Comparison of ENCODE assay signal across 1 cellular context in the genomic region with DNA sequence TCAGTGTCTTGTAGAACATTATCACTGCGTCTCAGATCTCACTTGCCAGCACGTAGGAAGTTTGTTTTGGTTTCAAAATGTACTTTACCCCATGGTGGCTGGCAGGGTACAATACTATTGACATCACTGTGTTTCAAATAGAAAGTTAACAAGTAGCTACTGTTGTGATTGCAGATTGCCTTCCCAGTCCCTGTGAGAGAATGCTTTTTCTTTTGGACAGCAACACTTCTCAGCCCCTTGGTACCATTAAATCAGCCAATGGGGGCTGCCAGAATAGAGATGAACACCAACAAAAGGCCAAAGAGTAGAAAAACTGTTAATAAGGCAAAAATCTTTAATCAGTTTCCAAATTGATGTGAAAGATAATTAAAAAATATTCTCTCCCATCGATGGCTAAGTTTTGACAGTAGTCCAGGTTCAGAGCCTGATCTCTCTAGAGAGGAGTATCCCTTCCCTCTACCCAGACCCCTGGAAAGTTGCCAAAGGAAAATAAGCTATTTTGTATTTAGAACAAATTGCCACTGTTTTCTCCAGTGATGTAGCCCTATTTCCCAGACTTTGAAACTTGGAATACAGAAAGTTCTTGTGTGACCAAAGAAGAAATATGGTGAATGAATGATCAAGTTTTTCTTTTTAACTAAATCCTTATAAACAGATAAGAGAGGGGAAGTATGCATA.
A peak's percentile ranks its signal among the peaks of the same experiment; 100 is the strongest.
TF ChIP-seq lines count a peak whose summit lies in the region.

No MANE protein-coding gene starts in this region.

TF ChIP-seq in HepG2, 621 proteins besides CTCF, POLR2A, EP300 and RAD21 (continued from another document):
- TF ChIP-seq, protein P1, sequence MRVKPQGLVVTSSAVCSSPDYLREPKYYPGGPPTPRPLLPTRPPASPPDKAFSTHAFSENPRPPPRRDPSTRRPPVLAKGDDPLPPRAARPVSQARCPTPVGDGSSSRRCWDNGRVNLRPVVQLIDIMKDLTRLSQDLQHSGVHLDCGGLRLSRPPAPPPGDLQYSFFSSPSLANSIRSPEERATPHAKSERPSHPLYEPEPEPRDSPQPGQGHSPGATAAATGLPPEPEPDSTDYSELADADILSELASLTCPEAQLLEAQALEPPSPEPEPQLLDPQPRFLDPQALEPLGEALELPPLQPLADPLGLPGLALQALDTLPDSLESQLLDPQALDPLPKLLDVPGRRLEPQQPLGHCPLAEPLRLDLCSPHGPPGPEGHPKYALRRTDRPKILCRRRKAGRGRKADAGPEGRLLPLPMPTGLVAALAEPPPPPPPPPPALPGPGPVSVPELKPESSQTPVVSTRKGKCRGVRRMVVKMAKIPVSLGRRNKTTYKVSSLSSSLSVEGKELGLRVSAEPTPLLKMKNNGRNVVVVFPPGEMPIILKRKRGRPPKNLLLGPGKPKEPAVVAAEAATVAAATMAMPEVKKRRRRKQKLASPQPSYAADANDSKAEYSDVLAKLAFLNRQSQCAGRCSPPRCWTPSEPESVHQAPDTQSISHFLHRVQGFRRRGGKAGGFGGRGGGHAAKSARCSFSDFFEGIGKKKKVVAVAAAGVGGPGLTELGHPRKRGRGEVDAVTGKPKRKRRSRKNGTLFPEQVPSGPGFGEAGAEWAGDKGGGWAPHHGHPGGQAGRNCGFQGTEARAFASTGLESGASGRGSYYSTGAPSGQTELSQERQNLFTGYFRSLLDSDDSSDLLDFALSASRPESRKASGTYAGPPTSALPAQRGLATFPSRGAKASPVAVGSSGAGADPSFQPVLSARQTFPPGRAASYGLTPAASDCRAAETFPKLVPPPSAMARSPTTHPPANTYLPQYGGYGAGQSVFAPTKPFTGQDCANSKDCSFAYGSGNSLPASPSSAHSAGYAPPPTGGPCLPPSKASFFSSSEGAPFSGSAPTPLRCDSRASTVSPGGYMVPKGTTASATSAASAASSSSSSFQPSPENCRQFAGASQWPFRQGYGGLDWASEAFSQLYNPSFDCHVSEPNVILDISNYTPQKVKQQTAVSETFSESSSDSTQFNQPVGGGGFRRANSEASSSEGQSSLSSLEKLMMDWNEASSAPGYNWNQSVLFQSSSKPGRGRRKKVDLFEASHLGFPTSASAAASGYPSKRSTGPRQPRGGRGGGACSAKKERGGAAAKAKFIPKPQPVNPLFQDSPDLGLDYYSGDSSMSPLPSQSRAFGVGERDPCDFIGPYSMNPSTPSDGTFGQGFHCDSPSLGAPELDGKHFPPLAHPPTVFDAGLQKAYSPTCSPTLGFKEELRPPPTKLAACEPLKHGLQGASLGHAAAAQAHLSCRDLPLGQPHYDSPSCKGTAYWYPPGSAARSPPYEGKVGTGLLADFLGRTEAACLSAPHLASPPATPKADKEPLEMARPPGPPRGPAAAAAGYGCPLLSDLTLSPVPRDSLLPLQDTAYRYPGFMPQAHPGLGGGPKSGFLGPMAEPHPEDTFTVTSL (CRISPR knock-in tag; IDR thresholded peaks at IDR 0.05; ENCODE audit: borderline replicate concordance) = peak; percentile 58; the same call in 1 of the 2 replicates
- TF ChIP-seq, protein P2, sequence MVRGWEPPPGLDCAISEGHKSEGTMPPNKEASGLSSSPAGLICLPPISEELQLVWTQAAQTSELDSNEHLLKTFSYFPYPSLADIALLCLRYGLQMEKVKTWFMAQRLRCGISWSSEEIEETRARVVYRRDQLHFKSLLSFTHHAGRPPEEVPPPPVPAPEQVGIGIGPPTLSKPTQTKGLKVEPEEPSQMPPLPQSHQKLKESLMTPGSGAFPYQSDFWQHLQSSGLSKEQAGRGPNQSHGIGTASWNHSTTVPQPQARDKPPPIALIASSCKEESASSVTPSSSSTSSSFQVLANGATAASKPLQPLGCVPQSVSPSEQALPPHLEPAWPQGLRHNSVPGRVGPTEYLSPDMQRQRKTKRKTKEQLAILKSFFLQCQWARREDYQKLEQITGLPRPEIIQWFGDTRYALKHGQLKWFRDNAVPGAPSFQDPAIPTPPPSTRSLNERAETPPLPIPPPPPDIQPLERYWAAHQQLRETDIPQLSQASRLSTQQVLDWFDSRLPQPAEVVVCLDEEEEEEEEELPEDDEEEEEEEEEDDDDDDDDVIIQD (CRISPR knock-in tag; IDR thresholded peaks at IDR 0.05; ENCODE audit: low read depth) = peak; percentile 41; the same call in 1 of the 2 replicates
- TF ChIP-seq ZNF292 (CRISPR knock-in tag; IDR thresholded peaks at IDR 0.05; ENCODE audit: borderline replicate concordance, low read depth) (peak; percentile 65; the same call in 1 of the 2 replicates), GATAD2A (CRISPR knock-in tag; IDR thresholded peaks at IDR 0.05) (peak; percentile 63), MIER2 (CRISPR knock-in tag; IDR thresholded peaks at IDR 0.05) (peak; percentile 60; the same call in 1 of the 2 replicates), FOXK1 (CRISPR knock-in tag; IDR thresholded peaks at IDR 0.05; ENCODE audit: borderline replicate concordance, low read depth) (peak; percentile 51; the same call in 1 of the 2 replicates), IKZF1 (IDR thresholded peaks at IDR 0.05) (no peak), ZNF20 (CRISPR knock-in tag; IDR thresholded peaks at IDR 0.05) (no peak), ZNF33A (CRISPR knock-in tag; IDR thresholded peaks at IDR 0.05; ENCODE audit: borderline replicate concordance) (no peak), RXRB (CRISPR knock-in tag; IDR thresholded peaks at IDR 0.05; ENCODE audit: borderline replicate concordance) (no peak)
